In genomic region chr14:91390165-91390778, GRCh38 we compare ENCODE assay signal across 13 cellular contexts. TPM values are rescaled to one million over a fixed set of nuclear protein-coding genes. Genes with fewer than 3 reads are reported as not detected.
DNase-seq lines count a peak whose midpoint lies in the region; ATAC-seq and TF ChIP-seq lines count a peak whose summit lies in the region.
"Had no signal": no experiment of that assay in that cellular context is flagged by ENCODE, and none has a peak within 500 bp of the region (broad histone marks: within the 10 kb centered on the region; RNA-seq: fewer than 3 reads in every experiment).

No MANE protein-coding gene starts in this region.

- no peak for ATAC-seq in activated naive CD8-positive, alpha-beta T cell treated with anti-CD3 and anti-CD28 coated beads, Interleukin-2, amount 10 ng/mL, durations not matched to agents 7 days and 5 days (ENCODE audit: low read depth)
- no peak for ATAC-seq in GM18909 (IDR thresholded peaks at IDR 0.05; ENCODE audit: poor library complexity, unreplicated experiment)

- peak overlapping the region; percentile 41 for H3K4me3 Mint-ChIP-seq in activated T-cell treated with anti-CD3 and anti-CD28 coated beads, Interleukin-2, amount 50 U/mL, for 24 hours
- H3K4me3 Mint-ChIP-seq in activated naive CD8-positive, alpha-beta T cell treated with anti-CD3 and anti-CD28 coated beads, Interleukin-2, amount 10 ng/mL, durations not matched to agents 7 days and 5 days: no peak overlapping the region
- peak overlapping the region; percentile 38 for H3K4me3 Mint-ChIP-seq in stimulated activated naive CD8-positive, alpha-beta T cell treated with anti-CD3 and anti-CD28 coated beads, Interleukin-15, Interleukin-2, amounts not matched to agents 100 ng/mL and 50 ng/mL, for 24 hours

- H3K4me3 ChIP-seq in H7 (ENCODE audit: insufficient read depth, low read depth, low read length) (no peak overlapping the region), coronary artery (no peak overlapping the region)

- no peaks in the 10 kb centered on the region for H3K9me3 Mint-ChIP-seq in activated T-cell treated with anti-CD3 and anti-CD28 coated beads, Interleukin-2, amount 50 U/mL, for 24 hours
- no peaks in the 10 kb centered on the region for H3K9me3 Mint-ChIP-seq in activated naive CD8-positive, alpha-beta T cell treated with anti-CD3 and anti-CD28 coated beads, Interleukin-2, amount 10 ng/mL, durations not matched to agents 7 days and 5 days
- no peaks in the 10 kb centered on the region for H3K9me3 Mint-ChIP-seq in stimulated activated naive CD8-positive, alpha-beta T cell treated with anti-CD3 and anti-CD28 coated beads, Interleukin-15, Interleukin-2, amounts not matched to agents 100 ng/mL and 50 ng/mL, for 24 hours

- H3K36me3 ChIP-seq in H7 (replicated peaks; ENCODE audit: control insufficient read depth, insufficient read depth, low read length): no peaks in the 10 kb centered on the region; the same call in 1 of the 2 replicates

- peaks cover 46% of the 10 kb centered on the region for H3K36me3 Mint-ChIP-seq in activated T-cell treated with anti-CD3 and anti-CD28 coated beads, Interleukin-2, amount 50 U/mL, for 24 hours (ENCODE audit: low read depth)
- H3K36me3 Mint-ChIP-seq in activated naive CD8-positive, alpha-beta T cell treated with anti-CD3 and anti-CD28 coated beads, Interleukin-2, amount 10 ng/mL, durations not matched to agents 7 days and 5 days: peaks cover 22% of the 10 kb centered on the region
- H3K36me3 Mint-ChIP-seq in stimulated activated naive CD8-positive, alpha-beta T cell treated with anti-CD3 and anti-CD28 coated beads, Interleukin-15, Interleukin-2, amounts not matched to agents 100 ng/mL and 50 ng/mL, for 24 hours (ENCODE audit: low read depth): peaks cover 23% of the 10 kb centered on the region

- peaks cover 94% of the 10 kb centered on the region for H3K4me1 Mint-ChIP-seq in activated T-cell treated with anti-CD3 and anti-CD28 coated beads, Interleukin-2, amount 50 U/mL, for 24 hours (ENCODE audit: low read depth)
- H3K4me1 Mint-ChIP-seq in activated naive CD8-positive, alpha-beta T cell treated with anti-CD3 and anti-CD28 coated beads, Interleukin-2, amount 10 ng/mL, durations not matched to agents 7 days and 5 days: peaks cover 68% of the 10 kb centered on the region
- peaks cover 95% of the 10 kb centered on the region for H3K4me1 Mint-ChIP-seq in stimulated activated naive CD8-positive, alpha-beta T cell treated with anti-CD3 and anti-CD28 coated beads, Interleukin-15, Interleukin-2, amounts not matched to agents 100 ng/mL and 50 ng/mL, for 24 hours (ENCODE audit: low read depth)

- POLR2A ChIA-PET in activated naive CD8-positive, alpha-beta T cell treated with anti-CD3 and anti-CD28 coated beads, Interleukin-2, amount 10 ng/mL, durations not matched to agents 7 days and 5 days (lab: Charles Lee): interaction anchor here (0.8 kb wide), 1 partner anchor 26 kb away, joined by 3 read pairs; no protein-coding TSS in a partner anchor

- no peak overlapping the region for H3K27ac ChIP-seq in coronary artery

- TF ChIP-seq CTCF in coronary artery (IDR thresholded peaks at IDR 0.05): no peak

- H3K27ac Mint-ChIP-seq in activated T-cell treated with anti-CD3 and anti-CD28 coated beads, Interleukin-2, amount 50 U/mL, for 24 hours: peak overlapping the region; percentile 95
- peak overlapping the region; percentile 50 for H3K27ac Mint-ChIP-seq in activated naive CD8-positive, alpha-beta T cell treated with anti-CD3 and anti-CD28 coated beads, Interleukin-2, amount 10 ng/mL, durations not matched to agents 7 days and 5 days
- H3K27ac Mint-ChIP-seq in stimulated activated naive CD8-positive, alpha-beta T cell treated with anti-CD3 and anti-CD28 coated beads, Interleukin-15, Interleukin-2, amounts not matched to agents 100 ng/mL and 50 ng/mL, for 24 hours: peak overlapping the region; percentile 80
- H3K27ac Mint-ChIP-seq: progenitor cell of endocrine pancreas had no signal

- H3K27me3 ChIP-seq in H7 (ENCODE audit: control insufficient read depth, insufficient read depth, low read length): no peaks in the 10 kb centered on the region

- no peaks in the 10 kb centered on the region for H3K27me3 Mint-ChIP-seq in activated T-cell treated with anti-CD3 and anti-CD28 coated beads, Interleukin-2, amount 50 U/mL, for 24 hours
- no peaks in the 10 kb centered on the region for H3K27me3 Mint-ChIP-seq in activated naive CD8-positive, alpha-beta T cell treated with anti-CD3 and anti-CD28 coated beads, Interleukin-2, amount 10 ng/mL, durations not matched to agents 7 days and 5 days
- H3K27me3 Mint-ChIP-seq in stimulated activated naive CD8-positive, alpha-beta T cell treated with anti-CD3 and anti-CD28 coated beads, Interleukin-15, Interleukin-2, amounts not matched to agents 100 ng/mL and 50 ng/mL, for 24 hours: no peaks in the 10 kb centered on the region
- H3K27me3 Mint-ChIP-seq: progenitor cell of endocrine pancreas had no signal

- no peak for DNase-seq in activated T-cell treated with anti-CD3 and anti-CD28 coated beads, Interleukin-2, amount 50 U/mL, for 24 hours
- no peak for DNase-seq in activated T-cell treated with anti-CD3 and anti-CD28 coated beads, Interleukin-2, amount 50 U/mL, for 1 hour
- peak; percentile 66 for DNase-seq in NCI-H69 (lab: John Stamatoyannopoulos, UW)
- DNase-seq in activated naive CD8-positive, alpha-beta T cell treated with anti-CD3 and anti-CD28 coated beads, Interleukin-2, amount 10 ng/mL, durations not matched to agents 7 days and 5 days: no peak
- DNase-seq in H7: no peak
- no peak for DNase-seq in coronary artery (ENCODE audit: low spot score)
- DNase-seq: activated CD4-positive, alpha-beta T cell treated with anti-CD3 and anti-CD28 coated beads, Interleukin-2, amount 50 U/mL, for 1 hour; anterior cingulate cortex; EL; foreskin fibroblast had no signal

RNA-seq across cellular contexts. Expression of gene CCDC88C, which starts 27.3 kb away (rescaled TPM):
- 100 to 1,000 TPM; 206 to 209 TPM for total RNA-seq in activated naive CD8-positive, alpha-beta T cell treated with anti-CD3 and anti-CD28 coated beads, Interleukin-2, amount 10 ng/mL, durations not matched to agents 7 days and 5 days
- 25.2 and 34.0 TPM in 2 replicates for total RNA-seq in H7 (2014; rRNA removed; shearing (Covaris generic))
